Comparison of ENCODE assay signal across 1 cellular context in genomic region chr12:6554168-6554989, GRCh38.
TF ChIP-seq lines count a peak whose summit lies in the region.

No MANE protein-coding gene starts in this region.

TF ChIP-seq in HepG2, 621 proteins besides CTCF, POLR2A, EP300 and RAD21 (continued from another document and continues in another):
- TF ChIP-seq ZNF747 (CRISPR knock-in tag; IDR thresholded peaks at IDR 0.05; ENCODE audit: borderline replicate concordance): no peak
- no peak for TF ChIP-seq ZNF772 (CRISPR knock-in tag; IDR thresholded peaks at IDR 0.05)
- TF ChIP-seq ZNF446 (CRISPR knock-in tag; IDR thresholded peaks at IDR 0.05): no peak
- TF ChIP-seq ZBTB38 (CRISPR knock-in tag; IDR thresholded peaks at IDR 0.05): no peak
- TF ChIP-seq NCOA2 (CRISPR knock-in tag; IDR thresholded peaks at IDR 0.05): no peak
- TF ChIP-seq SNRNP70 (IDR thresholded peaks at IDR 0.05; ENCODE audit: low read depth, low read length): no peak
- no peak for TF ChIP-seq RELA (CRISPR knock-in tag; IDR thresholded peaks at IDR 0.05)
- TF ChIP-seq AGO1 (IDR thresholded peaks at IDR 0.05; ENCODE audit: low read depth, low read length, poor library complexity, severe bottlenecking): no peak
- TF ChIP-seq, protein P1, sequence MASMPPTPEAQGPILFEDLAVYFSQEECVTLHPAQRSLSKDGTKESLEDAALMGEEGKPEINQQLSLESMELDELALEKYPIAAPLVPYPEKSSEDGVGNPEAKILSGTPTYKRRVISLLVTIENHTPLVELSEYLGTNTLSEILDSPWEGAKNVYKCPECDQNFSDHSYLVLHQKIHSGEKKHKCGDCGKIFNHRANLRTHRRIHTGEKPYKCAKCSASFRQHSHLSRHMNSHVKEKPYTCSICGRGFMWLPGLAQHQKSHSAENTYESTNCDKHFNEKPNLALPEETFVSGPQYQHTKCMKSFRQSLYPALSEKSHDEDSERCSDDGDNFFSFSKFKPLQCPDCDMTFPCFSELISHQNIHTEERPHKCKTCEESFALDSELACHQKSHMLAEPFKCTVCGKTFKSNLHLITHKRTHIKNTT (CRISPR knock-in tag; IDR thresholded peaks at IDR 0.05): no peak
- no peak for TF ChIP-seq MAF1 (CRISPR knock-in tag; IDR thresholded peaks at IDR 0.05; ENCODE audit: borderline replicate concordance)
- TF ChIP-seq, protein P2, sequence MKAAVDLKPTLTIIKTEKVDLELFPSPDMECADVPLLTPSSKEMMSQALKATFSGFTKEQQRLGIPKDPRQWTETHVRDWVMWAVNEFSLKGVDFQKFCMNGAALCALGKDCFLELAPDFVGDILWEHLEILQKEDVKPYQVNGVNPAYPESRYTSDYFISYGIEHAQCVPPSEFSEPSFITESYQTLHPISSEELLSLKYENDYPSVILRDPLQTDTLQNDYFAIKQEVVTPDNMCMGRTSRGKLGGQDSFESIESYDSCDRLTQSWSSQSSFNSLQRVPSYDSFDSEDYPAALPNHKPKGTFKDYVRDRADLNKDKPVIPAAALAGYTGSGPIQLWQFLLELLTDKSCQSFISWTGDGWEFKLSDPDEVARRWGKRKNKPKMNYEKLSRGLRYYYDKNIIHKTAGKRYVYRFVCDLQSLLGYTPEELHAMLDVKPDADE (CRISPR knock-in tag; IDR thresholded peaks at IDR 0.05): no peak
- no peak for TF ChIP-seq SRSF4 (IDR thresholded peaks at IDR 0.05; ENCODE audit: low read depth, low read length, poor library complexity, severe bottlenecking)
- TF ChIP-seq MTF1 (CRISPR knock-in tag; IDR thresholded peaks at IDR 0.05): no peak
- no peak for TF ChIP-seq JUND (CRISPR knock-in tag; IDR thresholded peaks at IDR 0.05)
- TF ChIP-seq HHEX (CRISPR knock-in tag; IDR thresholded peaks at IDR 0.05): no peak
- TF ChIP-seq ZNF18 (CRISPR knock-in tag; IDR thresholded peaks at IDR 0.05; ENCODE audit: insufficient replicate concordance): no peak
- TF ChIP-seq GTF2F1 (IDR thresholded peaks at IDR 0.05; ENCODE audit: low read length): no peak
- no peak for TF ChIP-seq ZNF777 (CRISPR knock-in tag; IDR thresholded peaks at IDR 0.05)
- TF ChIP-seq ZNF335 (CRISPR knock-in tag; IDR thresholded peaks at IDR 0.05): no peak; the same call in 1 of the 2 replicates
- TF ChIP-seq ZFX (CRISPR knock-in tag; IDR thresholded peaks at IDR 0.05; ENCODE audit: low read depth): peak; percentile 79
- TF ChIP-seq ARID3A (IDR thresholded peaks at IDR 0.05; ENCODE audit: low read depth, low read length): no peak
- no peak for TF ChIP-seq RFX5 (IDR thresholded peaks at IDR 0.05; ENCODE audit: low read depth, low read length)
- TF ChIP-seq DMTF1 (CRISPR knock-in tag; IDR thresholded peaks at IDR 0.05): 0 out of 2 replicates have a peak, but pooled peaks have one; percentile 31
- TF ChIP-seq POLR2AphosphoS2 (IDR thresholded peaks at IDR 0.05; ENCODE audit: low read depth, low read length): no peak
- no peak for TF ChIP-seq NR3C1 (CRISPR knock-in tag; IDR thresholded peaks at IDR 0.05)
- TF ChIP-seq ZNF441 (CRISPR knock-in tag; IDR thresholded peaks at IDR 0.05; ENCODE audit: borderline replicate concordance): no peak
- 0 out of 2 replicates have a peak, but pooled peaks have one; percentile 39 for TF ChIP-seq HOXD1 (CRISPR knock-in tag; IDR thresholded peaks at IDR 0.05)
- no peak for TF ChIP-seq ZNF329 (CRISPR knock-in tag; IDR thresholded peaks at IDR 0.05; ENCODE audit: low read depth)
- no peak for TF ChIP-seq ZNF180 (CRISPR knock-in tag; IDR thresholded peaks at IDR 0.05; ENCODE audit: borderline replicate concordance, low read depth)
- TF ChIP-seq, protein P3, sequence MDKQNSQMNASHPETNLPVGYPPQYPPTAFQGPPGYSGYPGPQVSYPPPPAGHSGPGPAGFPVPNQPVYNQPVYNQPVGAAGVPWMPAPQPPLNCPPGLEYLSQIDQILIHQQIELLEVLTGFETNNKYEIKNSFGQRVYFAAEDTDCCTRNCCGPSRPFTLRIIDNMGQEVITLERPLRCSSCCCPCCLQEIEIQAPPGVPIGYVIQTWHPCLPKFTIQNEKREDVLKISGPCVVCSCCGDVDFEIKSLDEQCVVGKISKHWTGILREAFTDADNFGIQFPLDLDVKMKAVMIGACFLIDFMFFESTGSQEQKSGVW (CRISPR knock-in tag; IDR thresholded peaks at IDR 0.05; ENCODE audit: borderline replicate concordance): no peak
- TF ChIP-seq SMAD1 (CRISPR knock-in tag; IDR thresholded peaks at IDR 0.05; ENCODE audit: borderline replicate concordance, low read depth): no peak
- TF ChIP-seq MIXL1 (CRISPR knock-in tag; IDR thresholded peaks at IDR 0.05): no peak
- TF ChIP-seq, protein P4, sequence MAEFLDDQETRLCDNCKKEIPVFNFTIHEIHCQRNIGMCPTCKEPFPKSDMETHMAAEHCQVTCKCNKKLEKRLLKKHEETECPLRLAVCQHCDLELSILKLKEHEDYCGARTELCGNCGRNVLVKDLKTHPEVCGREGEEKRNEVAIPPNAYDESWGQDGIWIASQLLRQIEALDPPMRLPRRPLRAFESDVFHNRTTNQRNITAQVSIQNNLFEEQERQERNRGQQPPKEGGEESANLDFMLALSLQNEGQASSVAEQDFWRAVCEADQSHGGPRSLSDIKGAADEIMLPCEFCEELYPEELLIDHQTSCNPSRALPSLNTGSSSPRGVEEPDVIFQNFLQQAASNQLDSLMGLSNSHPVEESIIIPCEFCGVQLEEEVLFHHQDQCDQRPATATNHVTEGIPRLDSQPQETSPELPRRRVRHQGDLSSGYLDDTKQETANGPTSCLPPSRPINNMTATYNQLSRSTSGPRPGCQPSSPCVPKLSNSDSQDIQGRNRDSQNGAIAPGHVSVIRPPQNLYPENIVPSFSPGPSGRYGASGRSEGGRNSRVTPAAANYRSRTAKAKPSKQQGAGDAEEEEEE (CRISPR knock-in tag; IDR thresholded peaks at IDR 0.05; ENCODE audit: borderline replicate concordance): no peak
- no peak for TF ChIP-seq ZNF207 (IDR thresholded peaks at IDR 0.05; ENCODE audit: borderline replicate concordance)
- TF ChIP-seq, protein P5, sequence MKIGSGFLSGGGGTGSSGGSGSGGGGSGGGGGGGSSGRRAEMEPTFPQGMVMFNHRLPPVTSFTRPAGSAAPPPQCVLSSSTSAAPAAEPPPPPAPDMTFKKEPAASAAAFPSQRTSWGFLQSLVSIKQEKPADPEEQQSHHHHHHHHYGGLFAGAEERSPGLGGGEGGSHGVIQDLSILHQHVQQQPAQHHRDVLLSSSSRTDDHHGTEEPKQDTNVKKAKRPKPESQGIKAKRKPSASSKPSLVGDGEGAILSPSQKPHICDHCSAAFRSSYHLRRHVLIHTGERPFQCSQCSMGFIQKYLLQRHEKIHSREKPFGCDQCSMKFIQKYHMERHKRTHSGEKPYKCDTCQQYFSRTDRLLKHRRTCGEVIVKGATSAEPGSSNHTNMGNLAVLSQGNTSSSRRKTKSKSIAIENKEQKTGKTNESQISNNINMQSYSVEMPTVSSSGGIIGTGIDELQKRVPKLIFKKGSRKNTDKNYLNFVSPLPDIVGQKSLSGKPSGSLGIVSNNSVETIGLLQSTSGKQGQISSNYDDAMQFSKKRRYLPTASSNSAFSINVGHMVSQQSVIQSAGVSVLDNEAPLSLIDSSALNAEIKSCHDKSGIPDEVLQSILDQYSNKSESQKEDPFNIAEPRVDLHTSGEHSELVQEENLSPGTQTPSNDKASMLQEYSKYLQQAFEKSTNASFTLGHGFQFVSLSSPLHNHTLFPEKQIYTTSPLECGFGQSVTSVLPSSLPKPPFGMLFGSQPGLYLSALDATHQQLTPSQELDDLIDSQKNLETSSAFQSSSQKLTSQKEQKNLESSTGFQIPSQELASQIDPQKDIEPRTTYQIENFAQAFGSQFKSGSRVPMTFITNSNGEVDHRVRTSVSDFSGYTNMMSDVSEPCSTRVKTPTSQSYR (CRISPR knock-in tag; IDR thresholded peaks at IDR 0.05; ENCODE audit: borderline replicate concordance): no peak
- peak; percentile 50; the same call in 1 of the 2 replicates for TF ChIP-seq HDAC2 (CRISPR knock-in tag; IDR thresholded peaks at IDR 0.05)
- TF ChIP-seq, protein P6, sequence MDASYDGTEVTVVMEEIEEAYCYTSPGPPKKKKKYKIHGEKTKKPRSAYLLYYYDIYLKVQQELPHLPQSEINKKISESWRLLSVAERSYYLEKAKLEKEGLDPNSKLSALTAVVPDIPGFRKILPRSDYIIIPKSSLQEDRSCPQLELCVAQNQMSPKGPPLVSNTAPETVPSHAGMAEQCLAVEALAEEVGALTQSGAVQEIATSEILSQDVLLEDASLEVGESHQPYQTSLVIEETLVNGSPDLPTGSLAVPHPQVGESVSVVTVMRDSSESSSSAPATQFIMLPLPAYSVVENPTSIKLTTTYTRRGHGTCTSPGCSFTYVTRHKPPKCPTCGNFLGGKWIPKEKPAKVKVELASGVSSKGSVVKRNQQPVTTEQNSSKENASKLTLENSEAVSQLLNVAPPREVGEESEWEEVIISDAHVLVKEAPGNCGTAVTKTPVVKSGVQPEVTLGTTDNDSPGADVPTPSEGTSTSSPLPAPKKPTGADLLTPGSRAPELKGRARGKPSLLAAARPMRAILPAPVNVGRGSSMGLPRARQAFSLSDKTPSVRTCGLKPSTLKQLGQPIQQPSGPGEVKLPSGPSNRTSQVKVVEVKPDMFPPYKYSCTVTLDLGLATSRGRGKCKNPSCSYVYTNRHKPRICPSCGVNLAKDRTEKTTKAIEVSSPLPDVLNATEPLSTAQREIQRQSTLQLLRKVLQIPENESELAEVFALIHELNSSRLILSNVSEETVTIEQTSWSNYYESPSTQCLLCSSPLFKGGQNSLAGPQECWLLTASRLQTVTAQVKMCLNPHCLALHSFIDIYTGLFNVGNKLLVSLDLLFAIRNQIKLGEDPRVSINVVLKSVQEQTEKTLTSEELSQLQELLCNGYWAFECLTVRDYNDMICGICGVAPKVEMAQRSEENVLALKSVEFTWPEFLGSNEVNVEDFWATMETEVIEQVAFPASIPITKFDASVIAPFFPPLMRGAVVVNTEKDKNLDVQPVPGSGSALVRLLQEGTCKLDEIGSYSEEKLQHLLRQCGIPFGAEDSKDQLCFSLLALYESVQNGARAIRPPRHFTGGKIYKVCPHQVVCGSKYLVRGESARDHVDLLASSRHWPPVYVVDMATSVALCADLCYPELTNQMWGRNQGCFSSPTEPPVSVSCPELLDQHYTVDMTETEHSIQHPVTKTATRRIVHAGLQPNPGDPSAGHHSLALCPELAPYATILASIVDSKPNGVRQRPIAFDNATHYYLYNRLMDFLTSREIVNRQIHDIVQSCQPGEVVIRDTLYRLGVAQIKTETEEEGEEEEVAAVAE (CRISPR knock-in tag; IDR thresholded peaks at IDR 0.05; ENCODE audit: borderline replicate concordance): no peak
- no peak for TF ChIP-seq XBP1 (CRISPR knock-in tag; IDR thresholded peaks at IDR 0.05)
- no peak for TF ChIP-seq ZSCAN22 (CRISPR knock-in tag; IDR thresholded peaks at IDR 0.05)
- no peak for TF ChIP-seq NR2F2 (IDR thresholded peaks at IDR 0.05; ENCODE audit: borderline replicate concordance, low read depth)
- TF ChIP-seq ZNF224 (CRISPR knock-in tag; IDR thresholded peaks at IDR 0.05): no peak
- TF ChIP-seq HMG20B (CRISPR knock-in tag; conservative IDR thresholded peaks at IDR 0.05): no peak
- TF ChIP-seq ZBTB8A (CRISPR knock-in tag; IDR thresholded peaks at IDR 0.05; ENCODE audit: borderline replicate concordance, low read depth): no peak
- TF ChIP-seq KLF11 (CRISPR knock-in tag; IDR thresholded peaks at IDR 0.05): no peak
- no peak for TF ChIP-seq CREB3 (CRISPR knock-in tag; IDR thresholded peaks at IDR 0.05)
- TF ChIP-seq KDM2A (CRISPR knock-in tag; IDR thresholded peaks at IDR 0.05; ENCODE audit: borderline replicate concordance, low read depth): peak; percentile 43; the same call in 1 of the 2 replicates
- TF ChIP-seq CREB1 (IDR thresholded peaks at IDR 0.05): no peak
- TF ChIP-seq CREB1 (CRISPR knock-in tag; IDR thresholded peaks at IDR 0.05): no peak
- TF ChIP-seq HOXA5 (CRISPR knock-in tag; IDR thresholded peaks at IDR 0.05): peak; percentile 80
- TF ChIP-seq NCOR1 (IDR thresholded peaks at IDR 0.05; ENCODE audit: borderline replicate concordance, low read length): no peak
